Comparison of ENCODE assay signal across 8 cellular contexts in genomic region chr3:193605876-193606275, GRCh38. TPM values are rescaled to one million over a fixed set of nuclear protein-coding genes. Genes with fewer than 3 reads are reported as not detected.
DNase-seq lines count a peak whose midpoint lies in the region; ATAC-seq and TF ChIP-seq lines count a peak whose summit lies in the region.

No MANE protein-coding gene starts in this region.

- DNase-seq in AG08396 (ENCODE audit: low spot score), result peak; percentile 48
- DNase-seq in GM13977 (ENCODE audit: low spot score), result peak; percentile 18
- peak; percentile 45 for DNase-seq in NOMO-1 treated with DMSO at 0.1 percent for 48 hours (lab: John Stamatoyannopoulos, UW; ENCODE audit: unreplicated experiment)
- peak; percentile 59 to 62 for DNase-seq in activated T-cell treated with anti-CD3 and anti-CD28 coated beads, Interleukin-2, amount 50 U/mL, for 72 hours
- peak; percentile 49 for DNase-seq in foreskin melanocyte

- no peaks in the 10 kb centered on the region for H3K4me1 ChIP-seq in parathyroid adenoma

- peaks cover 2 to 3% of the 10 kb centered on the region in 2 donors for H3K9me3 Mint-ChIP-seq in activated T-cell treated with anti-CD3 and anti-CD28 coated beads, Interleukin-2, amount 50 U/mL, for 72 hours

- peaks cover 8 to 11% of the 10 kb centered on the region in 2 donors for H3K36me3 Mint-ChIP-seq in activated T-cell treated with anti-CD3 and anti-CD28 coated beads, Interleukin-2, amount 50 U/mL, for 72 hours (ENCODE audit: insufficient read depth in 2 of 2)

- H3K79me2 ChIP-seq in parathyroid adenoma, result peaks cover 30% of the 10 kb centered on the region

- no peak overlapping the region for H3K4me2 ChIP-seq in parathyroid adenoma (ENCODE audit: low read length)

- no peak overlapping the region for H3K4me3 Mint-ChIP-seq in activated T-cell treated with anti-CD3 and anti-CD28 coated beads, Interleukin-2, amount 50 U/mL, for 72 hours

- peaks cover 12% of the 10 kb centered on the region for H3K4me1 Mint-ChIP-seq in activated T-cell treated with anti-CD3 and anti-CD28 coated beads, Interleukin-2, amount 50 U/mL, for 72 hours (ENCODE audit: low read depth)

- no peaks in the 10 kb centered on the region for H3K27me3 Mint-ChIP-seq in activated T-cell treated with anti-CD3 and anti-CD28 coated beads, Interleukin-2, amount 50 U/mL, for 72 hours (ENCODE audit: low read depth)

- H3K27me3 ChIP-seq in parathyroid adenoma (ENCODE audit: control insufficient read depth, insufficient read depth, low read length), result no peaks in the 10 kb centered on the region

- H3K9me3 ChIP-seq in parathyroid adenoma (ENCODE audit: control insufficient read depth, low read length), result no peaks in the 10 kb centered on the region

- peak; percentile 83 for ATAC-seq in HG03432 (IDR thresholded peaks at IDR 0.05; ENCODE audit: unreplicated experiment)
- ATAC-seq in activated T-cell treated with anti-CD3 and anti-CD28 coated beads, Interleukin-2, amount 50 U/mL, for 72 hours (replicated peaks in 1 of 2), result peak; percentile 61 to 75
- ATAC-seq in HG03097 (IDR thresholded peaks at IDR 0.05; ENCODE audit: low FRiP score, unreplicated experiment), result no peak

- no peak overlapping the region for H3K27ac Mint-ChIP-seq in activated T-cell treated with anti-CD3 and anti-CD28 coated beads, Interleukin-2, amount 50 U/mL, for 72 hours

- no peak overlapping the region for H3K9ac ChIP-seq in parathyroid adenoma

- peak; percentile 72 for TF ChIP-seq CTCF in GM13977 (IDR thresholded peaks at IDR 0.05; ENCODE audit: extremely low read depth, insufficient read depth, missing control alignments)
- peak; percentile 83 for TF ChIP-seq CTCF in parathyroid adenoma (IDR thresholded peaks at IDR 0.05)

- in situ Hi-C loops in GM13977 (cut with MboI; ENCODE audit: low pct_unique_long_range_greater_than_20kb, low sequenced_read_pairs, unreplicated experiment), result no loop called here

- peak overlapping the region; percentile 16 for H3K4me3 ChIP-seq in parathyroid adenoma (ENCODE audit: low read depth, low read length)

- no peaks in the 10 kb centered on the region for H3K36me3 ChIP-seq in parathyroid adenoma (ENCODE audit: control insufficient read depth, insufficient read depth, low read length)

- H2AFZ ChIP-seq in parathyroid adenoma, result no peak overlapping the region

- no peak overlapping the region for H3K27ac ChIP-seq in parathyroid adenoma

RNA-seq across cellular contexts. Expression of gene OPA1, which starts 12.9 kb away (rescaled TPM):
- total RNA-seq in activated T-cell treated with anti-CD3 and anti-CD28 coated beads, Interleukin-2, amount 50 U/mL, for 72 hours, result 10 to 100 TPM; 67.5 to 76.6 TPM

RNA-seq across cellular contexts. Expression of gene ATP13A4, which starts 51.2 kb away (rescaled TPM):
- total RNA-seq in activated T-cell treated with anti-CD3 and anti-CD28 coated beads, Interleukin-2, amount 50 U/mL, for 72 hours, result 1 to 10 TPM; 3.2 to 5.1 TPM
